Comparison of ENCODE assay signal across 8 cellular contexts in the genomic region with DNA sequence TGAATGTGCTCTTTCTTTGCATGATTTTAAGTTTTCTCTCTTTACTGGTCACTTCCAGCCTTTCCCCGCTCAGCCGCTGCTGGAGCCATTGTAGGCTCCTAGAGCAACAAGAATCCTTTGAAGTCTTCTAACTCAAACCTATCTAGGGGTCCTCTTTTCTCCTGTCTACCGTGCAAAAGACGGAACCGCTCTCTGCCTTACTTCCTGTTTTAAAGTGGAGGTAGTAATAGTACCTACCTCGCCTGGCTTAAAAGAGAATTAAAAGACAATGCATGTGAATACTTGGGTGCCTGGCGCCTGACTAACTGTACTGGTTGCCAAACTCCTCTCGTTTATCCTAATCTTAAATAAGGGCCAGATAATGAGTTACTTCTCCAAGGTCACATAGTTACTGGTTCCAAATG. TPM values are rescaled to one million over a fixed set of nuclear protein-coding genes. Genes with fewer than 3 reads are reported as not detected.
DNase-seq lines count a peak whose midpoint lies in the region; ATAC-seq, FAIRE-seq and TF ChIP-seq lines count a peak whose summit lies in the region.

No MANE protein-coding gene starts in this region.

- FAIRE-seq in HepG2 (lab: Jason Lieb, UNC) = peak; percentile 21

- no peaks in the 10 kb centered on the region for H3K36me3 ChIP-seq in KMS-11 (ENCODE audit: insufficient read depth)
- no peaks in the 10 kb centered on the region for H3K36me3 ChIP-seq in ascending aorta
- no peaks in the 10 kb centered on the region for H3K36me3 ChIP-seq in HepG2 (replicated peaks in 1 of 2; ENCODE audit: control insufficient read depth in 1 of 2, insufficient read depth in 2 of 2, low read length in 2 of 2)
- H3K36me3 ChIP-seq in upper lobe of left lung = no peaks in the 10 kb centered on the region

- H3K79me2 ChIP-seq in KMS-11 (ENCODE audit: insufficient read depth, low read depth) (peaks cover 18% of the 10 kb centered on the region; the same call in 1 of the 2 replicates), HepG2 (ENCODE audit: insufficient read depth, low read length) (peaks cover 28% of the 10 kb centered on the region)

- no peak for TF ChIP-seq CTCF in KMS-11 (conservative IDR thresholded peaks at IDR 0.05; ENCODE audit: low read depth, low read length)
- TF ChIP-seq CTCF in ascending aorta (IDR thresholded peaks at IDR 0.05) = no peak
- no peak for TF ChIP-seq CTCF in HepG2 (CRISPR knock-in tag; IDR thresholded peaks at IDR 0.05)
- TF ChIP-seq CTCF in upper lobe of left lung (IDR thresholded peaks at IDR 0.05) = no peak

- H3K4me2 ChIP-seq in KMS-11 (peak overlapping the region; percentile 64), HepG2 (ENCODE audit: low read depth, low read length) (peak overlapping the region; percentile 87)

- H4K20me1 ChIP-seq in KMS-11 (ENCODE audit: insufficient read depth) (no peaks in the 10 kb centered on the region), HepG2 (ENCODE audit: insufficient read depth, low read length) (no peaks in the 10 kb centered on the region)

- BruUV-seq in HepG2 (replicated peaks; lab: Mats Ljungman, UMichigan) = no TSS peak

- H3K27ac ChIP-seq in KMS-11 = peak overlapping the region; percentile 60; the same call in 1 of the 2 replicates
- H3K27ac ChIP-seq in ascending aorta = peak overlapping the region; percentile 79
- peak overlapping the region; percentile 89 for H3K27ac ChIP-seq in HepG2 (ENCODE audit: extremely low read length, insufficient read depth, low read length)
- H3K27ac ChIP-seq in upper lobe of left lung = peak overlapping the region; percentile 81 to 91 (median 84)

- TF ChIP-seq EP300 in HepG2 (IDR thresholded peaks at IDR 0.05; ENCODE audit: low read depth in 2 of 2, low read length in 2 of 2) (no peak), HepG2 (CRISPR knock-in tag; IDR thresholded peaks at IDR 0.05; ENCODE audit: borderline replicate concordance) (no peak), upper lobe of left lung (IDR thresholded peaks at IDR 0.05) (no peak)

- peak; percentile 28 for DNase-seq in DMS 273 (lab: John Stamatoyannopoulos, UW; ENCODE audit: unreplicated experiment)
- DNase-seq in DMS 273 treated with DMSO at 0.1 percent for 48 hours (lab: John Stamatoyannopoulos, UW) = no peak
- no peak for DNase-seq in ascending aorta (ENCODE audit: low spot score in 2 of 2)
- no peak for DNase-seq in HepG2 (ENCODE audit: low spot score)
- no peak for DNase-seq in upper lobe of left lung
- no peak for DNase-seq in DMS153 treated with DMSO at 0.1 percent for 48 hours (lab: John Stamatoyannopoulos, UW; ENCODE audit: unreplicated experiment)
- DNase-seq in stimulated activated CD4-positive, alpha-beta T cell treated with anti-CD3 and anti-CD28 coated beads, Interleukin-4, amount 100 ng/mL, for 1 hour = no peak

- TF ChIP-seq POLR2A in HepG2 (IDR thresholded peaks at IDR 0.05; ENCODE audit: insufficient read depth in 1 of 2, low read depth in 2 of 2, low read length in 2 of 2) (no peak), upper lobe of left lung (IDR thresholded peaks at IDR 0.05) (no peak)

- no peak for TF ChIP-seq RAD21 in HepG2 (CRISPR knock-in tag; IDR thresholded peaks at IDR 0.05)

- in situ Hi-C loops in HepG2 (cut with HindIII; ENCODE audit: extremely low pct_ligation_motif_present, low pct_unique_long_range_greater_than_20kb) = no loop called here

- H3K9me3 ChIP-seq in ascending aorta = no peaks in the 10 kb centered on the region
- no peaks in the 10 kb centered on the region for H3K9me3 ChIP-seq in HepG2 (ENCODE audit: low read length)
- no peaks in the 10 kb centered on the region for H3K9me3 ChIP-seq in upper lobe of left lung

- CTCF ChIA-PET in HepG2 (lab: Yijun Ruan, JAX; ENCODE audit: low intra/inter-chr PET ratio, low total read pairs) = no interaction called here

- intact Hi-C loops in ascending aorta (cut with DNase I) = loop anchor here (2.0 to 5.0 kb wide), 3 partner anchors 31 to 541 kb away; partner anchors contain the start of genes EFCAB6 and RTL6
- intact Hi-C loops in HepG2 (cut with micrococcal nuclease; ENCODE audit: unreplicated experiment) = no loop called here

- H3K4me3 ChIP-seq in KMS-11 (IDR thresholded peaks at IDR 0.05; ENCODE audit: insufficient read depth, low read depth, low read length) (no peak overlapping the region), ascending aorta (peak overlapping the region; percentile 89 to 98), HepG2 (replicated peaks in 1 of 3; ENCODE audit: insufficient read depth in 1 of 3, low read depth in 2 of 3, low read length in 3 of 3) (peak overlapping the region; percentile 77 to 99 (median 96)), upper lobe of left lung (peak overlapping the region; percentile 81 to 98 (median 90))

- POLR2A ChIA-PET in HepG2 (lab: Yijun Ruan, JAX) = interaction anchor here (0.9 to 2.0 kb wide), 5 partner anchors 10 to 34 kb away, joined by 4 to 21 read pairs (median 5); partner anchors contain the start of gene PNPLA3

- H2AFZ ChIP-seq in KMS-11 (ENCODE audit: low read depth) = peak overlapping the region; percentile 82; the same call in 1 of the 2 replicates
- peak overlapping the region; percentile 59 for H2AFZ ChIP-seq in HepG2 (ENCODE audit: low read length)

- H3K9ac ChIP-seq in KMS-11 = peak overlapping the region; percentile 66; the same call in 1 of the 2 replicates
- peak overlapping the region; percentile 84 for H3K9ac ChIP-seq in HepG2 (ENCODE audit: insufficient read depth, low read depth, low read length)

- H3K4me1 ChIP-seq in KMS-11 (ENCODE audit: low read depth, poor library complexity, severe bottlenecking) (peaks cover 9% of the 10 kb centered on the region), ascending aorta (peaks cover 9 to 18% of the 10 kb centered on the region in 2 donors), HepG2 (ENCODE audit: insufficient read depth, low read length) (peaks cover 31% of the 10 kb centered on the region), upper lobe of left lung (peaks cover 27 to 38% (median 28%) of the 10 kb centered on the region in 4 donors)

- ATAC-seq in HepG2 (peak; percentile 1), upper lobe of left lung (ENCODE audit: low FRiP score in 2 of 2) (no peak)

- WGBS in HepG2 (ENCODE audit: low lambda C conversion rate) = 2% methylated on average over 8 of the region's 8 CpGs
- 4% methylated on average over 8 of the region's 8 CpGs for WGBS in upper lobe of left lung, 2 donors

- no peaks in the 10 kb centered on the region for H3K27me3 ChIP-seq in KMS-11 (ENCODE audit: insufficient read depth, low read depth)
- H3K27me3 ChIP-seq in ascending aorta = no peaks in the 10 kb centered on the region
- no peaks in the 10 kb centered on the region; a peak in 1 of 5 replicates for H3K27me3 ChIP-seq in HepG2 (ENCODE audit: control insufficient read depth in 1 of 2, insufficient read depth in 2 of 2, low read length in 2 of 2)
- no peaks in the 10 kb centered on the region for H3K27me3 ChIP-seq in upper lobe of left lung

RNA-seq across cellular contexts. Expression of gene SAMM50, which starts 0.6 kb away (rescaled TPM):
- 23.6 TPM for total RNA-seq in ascending aorta
- 63.4 and 95.8 TPM in 2 replicates for total RNA-seq in HepG2 (2016; rRNA removed; fragmentation: Illumina TruSeq; extraction: Trizol)
- total RNA-seq in HepG2 (2016; cell fraction: cytosol; rRNA removed; fragmentation: Illumina TruSeq; extraction: Trizol; ENCODE audit: low read depth) = 16.2 and 18.4 TPM in 2 replicates
- total RNA-seq in HepG2 (2016; cell fraction: insoluble cytoplasmic fraction; rRNA removed; fragmentation: Illumina TruSeq; extraction: Trizol) = 68.1 and 90.1 TPM in 2 replicates
- total RNA-seq in HepG2 (2016; cell fraction: membrane; rRNA removed; fragmentation: Illumina TruSeq; extraction: Trizol) = 30.8 and 34.8 TPM in 2 replicates
- total RNA-seq in HepG2 (2016; cell fraction: nucleus; rRNA removed; fragmentation: Illumina TruSeq; extraction: Trizol) = 33.1 and 34.2 TPM in 2 replicates
- 26.2 and 34.7 TPM in 2 replicates for polyA plus RNA-seq in HepG2 (2011; rRNA removed)
- 27.3 and 27.8 TPM in 2 replicates for polyA plus RNA-seq in HepG2 (2011; cell fraction: cytosol; rRNA removed)
- 19.1 and 21.3 TPM in 2 replicates for polyA plus RNA-seq in HepG2 (2011; cell fraction: nucleus; rRNA removed)
- polyA plus RNA-seq in HepG2 (2012) = 36.0 and 46.3 TPM in 2 replicates
- 18.9 and 20.3 TPM in 2 replicates for polyA plus RNA-seq in HepG2 (2016; cell fraction: cytosol; fragmentation: Illumina TruSeq; extraction: Trizol; ENCODE audit: low read depth)
- polyA plus RNA-seq in HepG2 (2016; cell fraction: insoluble cytoplasmic fraction; fragmentation: Illumina TruSeq; extraction: Trizol; ENCODE audit: low read depth) = 90.0 and 99.1 TPM in 2 replicates
- 27.5 and 27.7 TPM in 2 replicates for polyA plus RNA-seq in HepG2 (2016; cell fraction: membrane; fragmentation: Illumina TruSeq; extraction: Trizol; ENCODE audit: low read depth)
- polyA plus RNA-seq in HepG2 (2016; cell fraction: nucleus; fragmentation: Illumina TruSeq; extraction: Trizol; ENCODE audit: insufficient read depth, low read depth) = 48.2 and 49.2 TPM in 2 replicates
- 22.2 and 45.2 TPM in 2 replicates for polyA minus RNA-seq in HepG2 (2011; rRNA and poly(A)+ RNA removed; ENCODE audit: low replicate concordance)
- 20.5 and 22.8 TPM in 2 replicates for polyA minus RNA-seq in HepG2 (2011; cell fraction: cytosol; rRNA and poly(A)+ RNA removed)
- 19.3 and 24.1 TPM in 2 replicates for polyA minus RNA-seq in HepG2 (2011; cell fraction: nucleus; rRNA and poly(A)+ RNA removed)
- 10 to 100 TPM; 17.8 to 34.7 (median 25.0) TPM for total RNA-seq in upper lobe of left lung

RNA-seq across cellular contexts. Expression of gene PNPLA3, which starts 32.3 kb away (rescaled TPM):
- not detected for total RNA-seq in ascending aorta
- total RNA-seq in HepG2 (2016; rRNA removed; fragmentation: Illumina TruSeq; extraction: Trizol) = 13.7 and 16.9 TPM in 2 replicates
- 4.8 and 8.4 TPM in 2 replicates for total RNA-seq in HepG2 (2016; cell fraction: cytosol; rRNA removed; fragmentation: Illumina TruSeq; extraction: Trizol; ENCODE audit: low read depth)
- total RNA-seq in HepG2 (2016; cell fraction: insoluble cytoplasmic fraction; rRNA removed; fragmentation: Illumina TruSeq; extraction: Trizol) = 10.7 and 17.4 TPM in 2 replicates
- 4.8 and 6.1 TPM in 2 replicates for total RNA-seq in HepG2 (2016; cell fraction: membrane; rRNA removed; fragmentation: Illumina TruSeq; extraction: Trizol)
- 21.0 and 22.1 TPM in 2 replicates for total RNA-seq in HepG2 (2016; cell fraction: nucleus; rRNA removed; fragmentation: Illumina TruSeq; extraction: Trizol)
- 19.8 and 24.1 TPM in 2 replicates for polyA plus RNA-seq in HepG2 (2011; rRNA removed)
- 9.1 and 9.8 TPM in 2 replicates for polyA plus RNA-seq in HepG2 (2011; cell fraction: cytosol; rRNA removed)
- 53.2 and 70.9 TPM in 2 replicates for polyA plus RNA-seq in HepG2 (2011; cell fraction: nucleus; rRNA removed)
- 13.9 and 14.4 TPM in 2 replicates for polyA plus RNA-seq in HepG2 (2012)
- polyA plus RNA-seq in HepG2 (2016; cell fraction: cytosol; fragmentation: Illumina TruSeq; extraction: Trizol; ENCODE audit: low read depth) = 0.89 and 0.97 TPM in 2 replicates
- 7.2 and 8.6 TPM in 2 replicates for polyA plus RNA-seq in HepG2 (2016; cell fraction: insoluble cytoplasmic fraction; fragmentation: Illumina TruSeq; extraction: Trizol; ENCODE audit: low read depth)
- polyA plus RNA-seq in HepG2 (2016; cell fraction: membrane; fragmentation: Illumina TruSeq; extraction: Trizol; ENCODE audit: low read depth) = 1.2 and 1.4 TPM in 2 replicates
- 32.5 and 34.1 TPM in 2 replicates for polyA plus RNA-seq in HepG2 (2016; cell fraction: nucleus; fragmentation: Illumina TruSeq; extraction: Trizol; ENCODE audit: insufficient read depth, low read depth)
- 7.9 and 27.4 TPM in 2 replicates for polyA minus RNA-seq in HepG2 (2011; rRNA and poly(A)+ RNA removed; ENCODE audit: low replicate concordance)
- 7.7 and 11.8 TPM in 2 replicates for polyA minus RNA-seq in HepG2 (2011; cell fraction: cytosol; rRNA and poly(A)+ RNA removed)
- polyA minus RNA-seq in HepG2 (2011; cell fraction: nucleus; rRNA and poly(A)+ RNA removed) = 28.2 and 46.9 TPM in 2 replicates
- total RNA-seq in upper lobe of left lung = 1 to 10 TPM in 4 of 6 donors, under 1 TPM in 2; 0.59 to 6.3 (median 4.5) TPM
